Comparison of ENCODE assay signal across 17 cellular contexts in the genomic region with DNA sequence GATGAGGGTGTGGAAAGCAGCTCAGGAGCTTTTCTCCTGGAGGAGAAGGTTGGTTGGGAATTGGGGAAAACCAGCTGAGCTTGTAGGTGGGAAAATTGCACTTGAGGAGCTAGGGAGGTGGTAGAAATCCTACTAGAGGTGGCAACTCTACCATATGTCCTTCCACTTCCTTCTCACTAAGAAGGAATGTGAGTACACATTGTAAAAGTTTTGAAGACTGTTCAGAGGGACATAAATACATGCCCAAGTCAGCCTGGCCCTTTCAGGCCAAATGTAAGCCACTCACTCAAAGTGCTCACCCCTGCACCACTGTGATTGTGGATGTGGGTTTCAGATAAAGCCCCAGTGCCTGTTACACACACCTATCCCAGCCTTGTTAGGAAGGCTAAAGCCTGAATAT.
A peak's percentile ranks its signal among the peaks of the same experiment; 100 is the strongest.
DNase-seq lines count a peak whose midpoint lies in the region; ATAC-seq and TF ChIP-seq lines count a peak whose summit lies in the region.
"Had no signal": no experiment of that assay in that cellular context is flagged by ENCODE, and none has a peak within 500 bp of the region (broad histone marks: within the 10 kb centered on the region; RNA-seq: fewer than 3 reads in every experiment).

No MANE protein-coding gene starts in this region.

- H3K27me3 ChIP-seq in IMR-90 (ENCODE audit: control insufficient read depth, insufficient read depth, low read length) = no peaks in the 10 kb centered on the region
- H3K27me3 ChIP-seq in mesendoderm (ENCODE audit: insufficient read depth, low read length, poor library complexity) = no peaks in the 10 kb centered on the region
- H3K27me3 ChIP-seq in osteoblast (ENCODE audit: insufficient read depth, low read length) = no peaks in the 10 kb centered on the region
- no peaks in the 10 kb centered on the region for H3K27me3 ChIP-seq in breast epithelium
- H3K27me3 ChIP-seq: BLaER1 had no signal

- H4K8ac ChIP-seq in IMR-90 (ENCODE audit: low read depth in 2 of 2, low read length in 2 of 2) = no peak overlapping the region
- no peak overlapping the region for H4K8ac ChIP-seq in mesendoderm (ENCODE audit: low read depth, low read length)

- no peak overlapping the region; the same call in 2 of the 3 replicates for H2BK15ac ChIP-seq in IMR-90 (ENCODE audit: low read depth, low read length)
- no peak overlapping the region for H2BK15ac ChIP-seq in mesendoderm (replicated peaks; ENCODE audit: low read depth)

- H3K4me3 ChIP-seq in IMR-90 (ENCODE audit: insufficient read depth, low read depth, low read length) (no peak overlapping the region), mesendoderm (ENCODE audit: low read length) (no peak overlapping the region), osteoblast (ENCODE audit: insufficient read depth, low read length) (no peak overlapping the region), breast epithelium (no peak overlapping the region)
- H3K4me3 ChIP-seq: BLaER1, HAP-1 had no signal

- H4K20me1 ChIP-seq in IMR-90 (ENCODE audit: insufficient read depth, low read length) (no peaks in the 10 kb centered on the region), osteoblast (ENCODE audit: insufficient read depth, low read length) (no peaks in the 10 kb centered on the region)
- H4K20me1 ChIP-seq: BLaER1 had no signal

- H3K9me3 ChIP-seq in IMR-90 (ENCODE audit: control insufficient read depth, insufficient read depth, low read length) = no peaks in the 10 kb centered on the region
- H3K9me3 ChIP-seq in osteoblast (ENCODE audit: low read depth, low read length) = no peaks in the 10 kb centered on the region
- no peaks in the 10 kb centered on the region for H3K9me3 ChIP-seq in breast epithelium
- H3K9me3 ChIP-seq: HAP-1 had no signal

- peaks cover 4% of the 10 kb centered on the region; the same call in 1 of the 2 replicates for H3K9me1 ChIP-seq in IMR-90 (ENCODE audit: insufficient read depth, low read length)

- TF ChIP-seq CTCF in IMR-90 (conservative IDR thresholded peaks at IDR 0.05; ENCODE audit: low read depth, low read length) (no peak), brain (conservative IDR thresholded peaks at IDR 0.05) (no peak), osteoblast (IDR thresholded peaks at IDR 0.05; ENCODE audit: extremely low read depth, low read depth, low read length) (no peak), breast epithelium (IDR thresholded peaks at IDR 0.05) (no peak)

- POLR2A ChIA-PET in IMR-90 (lab: Charles Lee; ENCODE audit: unreplicated experiment) = no interaction called here

- H3K18ac ChIP-seq in IMR-90 (ENCODE audit: low read depth, low read length) (no peak overlapping the region), mesendoderm (ENCODE audit: low read length) (peak overlapping the region; percentile 54)

- CTCF ChIA-PET in IMR-90 (lab: Yijun Ruan, JAX) = interaction anchor here (0.6 to 1.0 kb wide), 2 partner anchors 12 to 289 kb away, joined by 3 read pairs; no protein-coding TSS in a partner anchor

- H3K79me2 ChIP-seq in mesendoderm (ENCODE audit: control insufficient read depth, insufficient read depth, low read length) (no peaks in the 10 kb centered on the region), osteoblast (ENCODE audit: insufficient read depth, low read length) (no peaks in the 10 kb centered on the region)

- H3K27ac Mint-ChIP-seq in brain = peak overlapping the region in 3 of 5 experiments; percentile 51 to 77 (median 55)
- H3K27ac Mint-ChIP-seq: CD4-positive, alpha-beta memory T cell had no signal

- BruUV-seq in IMR-90 (replicated peaks; lab: Mats Ljungman, UMichigan) = no TSS peak

- H3K4me2 ChIP-seq in IMR-90 (ENCODE audit: low read depth, low read length) (no peak overlapping the region), mesendoderm (ENCODE audit: low read length) (no peak overlapping the region), osteoblast (ENCODE audit: insufficient read depth, low read length) (no peak overlapping the region)
- H3K4me2 ChIP-seq: BLaER1 had no signal

- no peak overlapping the region for H3K27ac ChIP-seq in IMR-90 (ENCODE audit: insufficient read depth, low read length)
- H3K27ac ChIP-seq in mesendoderm (ENCODE audit: low read depth, low read length) = no peak overlapping the region
- no peak overlapping the region for H3K27ac ChIP-seq in osteoblast (ENCODE audit: low read depth, low read length)
- H3K27ac ChIP-seq in breast epithelium = no peak overlapping the region
- H3K27ac ChIP-seq: BLaER1, HL-60 had no signal

- peaks cover 4% of the 10 kb centered on the region for H3K27me3 Mint-ChIP-seq in brain
- H3K27me3 Mint-ChIP-seq: CD4-positive, alpha-beta memory T cell had no signal

- no peak overlapping the region for H4K5ac ChIP-seq in IMR-90 (ENCODE audit: low read depth, low read length)
- no peak overlapping the region for H4K5ac ChIP-seq in mesendoderm (ENCODE audit: low read length)

- no peak for TF ChIP-seq POLR2A in IMR-90 (IDR thresholded peaks at IDR 0.05; ENCODE audit: low read depth, low read length)
- TF ChIP-seq POLR2A in breast epithelium (IDR thresholded peaks at IDR 0.05) = no peak

- no peaks in the 10 kb centered on the region for H3K9me3 Mint-ChIP-seq in brain

- in situ Hi-C loops in IMR-90 (cut with MboI; ENCODE audit: low sequenced_read_pairs) = no loop called here

- H3K4ac ChIP-seq in IMR-90 (ENCODE audit: low read depth, low read length) (no peak overlapping the region), mesendoderm (ENCODE audit: low read depth, low read length) (no peak overlapping the region)

- H3K79me1 ChIP-seq in IMR-90 (ENCODE audit: low read depth in 1 of 2, low read length in 2 of 2) (no peaks in the 10 kb centered on the region), mesendoderm (ENCODE audit: low read length) (no peaks in the 10 kb centered on the region)

- no peak overlapping the region for H3K9ac ChIP-seq in IMR-90 (ENCODE audit: low read depth, low read length)
- H3K9ac ChIP-seq in mesendoderm (ENCODE audit: low read length) = no peak overlapping the region
- H3K9ac ChIP-seq: BLaER1 had no signal

- peaks cover 6% of the 10 kb centered on the region for H3K4me1 ChIP-seq in IMR-90 (ENCODE audit: control insufficient read depth, insufficient read depth, low read length)
- no peaks in the 10 kb centered on the region for H3K4me1 ChIP-seq in mesendoderm (ENCODE audit: control insufficient read depth, low read depth, low read length)
- peaks cover 20% of the 10 kb centered on the region for H3K4me1 ChIP-seq in osteoblast (ENCODE audit: insufficient read depth, low read length)
- no peaks in the 10 kb centered on the region for H3K4me1 ChIP-seq in breast epithelium
- H3K4me1 ChIP-seq: BLaER1, HAP-1 had no signal

- peaks cover 47% of the 10 kb centered on the region for H3K36me3 Mint-ChIP-seq in brain

- no peak for TF ChIP-seq RAD21 in IMR-90 (IDR thresholded peaks at IDR 0.05; ENCODE audit: low read length)

- H2BK20ac ChIP-seq in IMR-90 (ENCODE audit: low read depth, low read length) = 0 out of 2 replicates have a peak overlapping the region, but pooled peaks have one; percentile 38

- H2AK5ac ChIP-seq in IMR-90 (ENCODE audit: low read depth, low read length) (peak overlapping the region; percentile 25; the same call in 1 of the 2 replicates), mesendoderm (ENCODE audit: low read length) (no peak overlapping the region)

- H3K36me3 ChIP-seq in IMR-90 (ENCODE audit: control insufficient read depth, insufficient read depth, low read length) = peaks cover 3% of the 10 kb centered on the region; the same call in 1 of the 2 replicates
- H3K36me3 ChIP-seq in mesendoderm (ENCODE audit: control insufficient read depth, insufficient read depth, low read length) = no peaks in the 10 kb centered on the region
- H3K36me3 ChIP-seq in osteoblast (ENCODE audit: insufficient read depth, low read length) = no peaks in the 10 kb centered on the region
- H3K36me3 ChIP-seq in breast epithelium = no peaks in the 10 kb centered on the region
- H3K36me3 ChIP-seq: HAP-1 had no signal

- H2AK9ac ChIP-seq in IMR-90 (replicated peaks; ENCODE audit: low read depth, low read length, poor library complexity) = no peak overlapping the region

- no peak overlapping the region for H3K14ac ChIP-seq in IMR-90 (replicated peaks; ENCODE audit: low read depth, low read length)

- no peak overlapping the region for H3K56ac ChIP-seq in IMR-90 (ENCODE audit: extremely low read depth, insufficient read depth, low read length)
- no peak overlapping the region for H3K56ac ChIP-seq in mesendoderm (ENCODE audit: low read length)

- no peak for DNase-seq in IMR-90
- no peak for DNase-seq in mesendoderm
- DNase-seq in osteoblast (ENCODE audit: insufficient read length, low spot score, missing footprints) = no peak
- no peak for DNase-seq in pons (ENCODE audit: low spot score)
- no peak for DNase-seq in putamen (ENCODE audit: low spot score)
- no peak for DNase-seq in breast epithelium (ENCODE audit: low spot score in 2 of 2)
- DNase-seq: 8988T; CD4-positive, alpha-beta memory T cell; DMS153; DMS79; GF-D8 had no signal

- H2AFZ ChIP-seq in IMR-90 (replicated peaks; ENCODE audit: low read length, poor library complexity) (no peak overlapping the region), osteoblast (ENCODE audit: low read length) (peak overlapping the region; percentile 6)

- no peak overlapping the region for H3K4me3 Mint-ChIP-seq in brain
- H3K4me3 Mint-ChIP-seq: CD14-positive monocyte; CD4-positive, alpha-beta memory T cell had no signal

- intact Hi-C loops in IMR-90 (cut with micrococcal nuclease) (no loop called here), breast epithelium (cut with DNase I; ENCODE audit: low total_unique reads) (loop anchor here (10.0 kb wide), 1 partner anchor 576 kb away; no protein-coding TSS in a partner anchor)

- H3K4me1 Mint-ChIP-seq in brain = peaks cover 10% of the 10 kb centered on the region
- H3K4me1 Mint-ChIP-seq: CD14-positive monocyte; CD4-positive, alpha-beta memory T cell had no signal

- dilution Hi-C loops in IMR-90 (cut with HindIII; ENCODE audit: low sequenced_read_pairs, unreplicated experiment) = no loop called here

- ATAC-seq in IMR-90 (ENCODE audit: low read depth) = no peak
- ATAC-seq in HG03025 (IDR thresholded peaks at IDR 0.05; ENCODE audit: low FRiP score, unreplicated experiment) = no peak

- H4K91ac ChIP-seq in IMR-90 (ENCODE audit: insufficient read depth, low read depth, low read length) = no peak overlapping the region

- no peak overlapping the region for H3K23ac ChIP-seq in IMR-90 (ENCODE audit: low read depth, low read length)
- no peak overlapping the region for H3K23ac ChIP-seq in mesendoderm (ENCODE audit: low read length)

- H2BK5ac ChIP-seq in IMR-90 (ENCODE audit: low read depth, low read length, poor library complexity, severe bottlenecking) (no peak overlapping the region), mesendoderm (ENCODE audit: low read length) (no peak overlapping the region)

- H2BK120ac ChIP-seq in IMR-90 (ENCODE audit: low read depth, low read length) (no peak overlapping the region), mesendoderm (ENCODE audit: low read depth, low read length) (no peak overlapping the region)

TF ChIP-seq in IMR-90, 13 proteins besides CTCF, POLR2A, EP300 and RAD21 (continues in another document):
- TF ChIP-seq RCOR1 (IDR thresholded peaks at IDR 0.05; ENCODE audit: insufficient replicate concordance, low read length) = no peak
- no peak for TF ChIP-seq CEBPB (IDR thresholded peaks at IDR 0.05; ENCODE audit: low read depth, low read length)
- no peak for TF ChIP-seq SMC3 (IDR thresholded peaks at IDR 0.05; ENCODE audit: low read depth, low read length)
- no peak for TF ChIP-seq FOS (IDR thresholded peaks at IDR 0.05; ENCODE audit: low read depth, low read length)
- TF ChIP-seq MXI1 (IDR thresholded peaks at IDR 0.05; ENCODE audit: borderline replicate concordance, low read depth, low read length) = no peak
